Comparison of ENCODE assay signal across 15 cellular contexts in the genomic region with DNA sequence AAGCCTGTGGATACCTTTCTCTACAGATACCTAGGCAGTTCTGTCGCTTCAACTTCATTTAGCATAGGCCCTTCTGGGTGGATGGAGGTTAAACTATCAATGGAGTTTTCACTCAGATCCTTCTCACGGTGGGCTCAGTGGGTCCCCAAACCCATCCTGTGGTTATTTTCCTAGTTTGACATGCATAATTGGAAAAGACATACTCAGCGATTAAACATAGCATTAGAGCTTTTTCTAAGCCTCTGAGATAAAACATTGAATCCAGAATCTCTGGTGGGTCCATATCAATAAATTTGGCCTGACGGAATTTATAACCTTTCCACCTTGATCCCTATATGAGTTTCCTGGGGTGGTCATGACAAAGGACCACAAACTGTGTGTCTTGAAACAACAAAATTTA. TPM values are rescaled to one million over a fixed set of nuclear protein-coding genes. Genes with fewer than 3 reads are reported as not detected.
DNase-seq lines count a peak whose midpoint lies in the region; ATAC-seq and TF ChIP-seq lines count a peak whose summit lies in the region.
"Had no signal": no experiment of that assay in that cellular context is flagged by ENCODE, and none has a peak within 500 bp of the region (broad histone marks: within the 10 kb centered on the region; RNA-seq: fewer than 3 reads in every experiment).

No MANE protein-coding gene starts in this region.

- H3K27ac Mint-ChIP-seq in central memory CD8-positive, alpha-beta T cell (ENCODE audit: low read depth) = peak overlapping the region; percentile 97

- peak overlapping the region; percentile 76; the same call in 1 of the 2 replicates for H3K9ac ChIP-seq in Karpas-422 (ENCODE audit: low read length)

- peak overlapping the region; percentile 90 for H3K4me2 ChIP-seq in Karpas-422 (ENCODE audit: low read depth, low read length, poor library complexity, severe bottlenecking)
- no peak overlapping the region for H3K4me2 ChIP-seq in osteoblast (ENCODE audit: insufficient read depth, low read length)

- no peak for ATAC-seq in activated T-cell treated with anti-CD3 and anti-CD28 coated beads, Interleukin-2, amount 50 U/mL, for 4 hours
- ATAC-seq in central memory CD8-positive, alpha-beta T cell (replicated peaks; ENCODE audit: extremely low read depth, poor library complexity, severe bottlenecking) = no peak
- no peak for ATAC-seq in GM21423 (IDR thresholded peaks at IDR 0.05; ENCODE audit: unreplicated experiment)
- ATAC-seq: activated CD4-positive, CD25-positive, alpha-beta regulatory T cell treated with anti-CD3 and anti-CD28 coated beads, Interleukin-2, amount 50 U/mL, for 24 hours; body of pancreas had no signal

- H3K27me3 ChIP-seq in Karpas-422 (ENCODE audit: low read length) = no peaks in the 10 kb centered on the region
- no peaks in the 10 kb centered on the region for H3K27me3 ChIP-seq in osteoblast (ENCODE audit: insufficient read depth, low read length)
- H3K27me3 ChIP-seq: body of pancreas, transverse colon had no signal

- no peak overlapping the region for H3K27ac ChIP-seq in Karpas-422 (ENCODE audit: low read length)
- H3K27ac ChIP-seq in osteoblast (ENCODE audit: low read depth, low read length) = no peak overlapping the region
- no peak overlapping the region for H3K27ac ChIP-seq in coronary artery

- H3K79me2 ChIP-seq in Karpas-422 (ENCODE audit: low read length) (peaks cover 34% of the 10 kb centered on the region), osteoblast (ENCODE audit: insufficient read depth, low read length) (peaks cover 44% of the 10 kb centered on the region)

- no peak overlapping the region for H2AFZ ChIP-seq in Karpas-422 (ENCODE audit: low read length)
- no peak overlapping the region for H2AFZ ChIP-seq in osteoblast (ENCODE audit: low read length)

- peak overlapping the region; percentile 93 for H3K4me3 Mint-ChIP-seq in activated T-cell treated with anti-CD3 and anti-CD28 coated beads, Interleukin-2, amount 50 U/mL, for 4 hours
- no peak overlapping the region for H3K4me3 Mint-ChIP-seq in central memory CD8-positive, alpha-beta T cell

- H3K36me3 Mint-ChIP-seq in activated T-cell treated with anti-CD3 and anti-CD28 coated beads, Interleukin-2, amount 50 U/mL, for 4 hours (ENCODE audit: insufficient read depth) = peaks cover 3% of the 10 kb centered on the region
- peaks cover 17% of the 10 kb centered on the region for H3K36me3 Mint-ChIP-seq in central memory CD8-positive, alpha-beta T cell (ENCODE audit: insufficient read depth)

- H3K9me3 Mint-ChIP-seq in activated T-cell treated with anti-CD3 and anti-CD28 coated beads, Interleukin-2, amount 50 U/mL, for 4 hours = no peaks in the 10 kb centered on the region
- no peaks in the 10 kb centered on the region for H3K9me3 Mint-ChIP-seq in central memory CD8-positive, alpha-beta T cell

- peaks cover 42% of the 10 kb centered on the region for H3K4me1 ChIP-seq in Karpas-422 (ENCODE audit: low read length)
- peaks cover 42% of the 10 kb centered on the region for H3K4me1 ChIP-seq in osteoblast (ENCODE audit: insufficient read depth, low read length)

- no peaks in the 10 kb centered on the region for H3K9me3 ChIP-seq in Karpas-422 (ENCODE audit: low read length)
- H3K9me3 ChIP-seq in osteoblast (ENCODE audit: low read depth, low read length) = no peaks in the 10 kb centered on the region
- H3K9me3 ChIP-seq: body of pancreas, left ventricle myocardium inferior, transverse colon had no signal

- H3K4me3 ChIP-seq in Karpas-422 (ENCODE audit: low read length) (no peak overlapping the region), osteoblast (ENCODE audit: insufficient read depth, low read length) (no peak overlapping the region), coronary artery (no peak overlapping the region)
- H3K4me3 ChIP-seq: body of pancreas had no signal

- peaks cover 51% of the 10 kb centered on the region for H3K4me1 Mint-ChIP-seq in activated T-cell treated with anti-CD3 and anti-CD28 coated beads, Interleukin-2, amount 50 U/mL, for 4 hours (ENCODE audit: low read depth)
- H3K4me1 Mint-ChIP-seq in central memory CD8-positive, alpha-beta T cell = peaks cover 57% of the 10 kb centered on the region

- TF ChIP-seq CTCF in osteoblast (IDR thresholded peaks at IDR 0.05; ENCODE audit: extremely low read depth, low read depth, low read length) (no peak), coronary artery (IDR thresholded peaks at IDR 0.05) (no peak)

- no peaks in the 10 kb centered on the region for H3K9me2 ChIP-seq in Karpas-422 (replicated peaks; ENCODE audit: insufficient read depth, low read length)

- H4K20me1 ChIP-seq in Karpas-422 (ENCODE audit: insufficient read depth, low read depth, low read length) = peaks cover 25% of the 10 kb centered on the region
- peaks cover 26% of the 10 kb centered on the region for H4K20me1 ChIP-seq in osteoblast (ENCODE audit: insufficient read depth, low read length)

- H3K36me3 ChIP-seq in Karpas-422 (ENCODE audit: insufficient read depth, low read length) = no peaks in the 10 kb centered on the region
- no peaks in the 10 kb centered on the region for H3K36me3 ChIP-seq in osteoblast (ENCODE audit: insufficient read depth, low read length)
- H3K36me3 ChIP-seq: left ventricle myocardium inferior, transverse colon had no signal

- H3K27me3 Mint-ChIP-seq in activated T-cell treated with anti-CD3 and anti-CD28 coated beads, Interleukin-2, amount 50 U/mL, for 4 hours (ENCODE audit: low read depth) = no peaks in the 10 kb centered on the region
- H3K27me3 Mint-ChIP-seq in central memory CD8-positive, alpha-beta T cell = no peaks in the 10 kb centered on the region

- DNase-seq in activated T-cell treated with anti-CD3 and anti-CD28 coated beads, Interleukin-2, amount 50 U/mL, for 4 hours = no peak
- no peak for DNase-seq in activated T-cell treated with anti-CD3 and anti-CD28 coated beads, Interleukin-2, amount 50 U/mL, for 1 hour
- peak; percentile 33 for DNase-seq in Karpas-422
- no peak for DNase-seq in central memory CD8-positive, alpha-beta T cell (ENCODE audit: low spot score in 2 of 2)
- DNase-seq in osteoblast (ENCODE audit: insufficient read length, low spot score, missing footprints) = peak; percentile 53
- no peak for DNase-seq in coronary artery (ENCODE audit: low spot score)
- DNase-seq in effector CD4-positive, alpha-beta T cell = no peak
- DNase-seq: body of pancreas; left ventricle myocardium inferior; NCI-H2081 treated with DMSO at 0.1 percent for 48 hours; stimulated activated CD4-positive, alpha-beta T cell treated with anti-CD3 and anti-CD28 coated beads, Interleukin-1b, Interleukin-23, amount 100 ng/mL, for 48 hours; SW 1271; transverse colon had no signal

RNA-seq across cellular contexts. Expression of a gene that starts 1.8 kb away (rescaled TPM):
- 10 to 100 TPM; 46.4 to 64.8 (median 50.1) TPM for total RNA-seq in activated T-cell treated with anti-CD3 and anti-CD28 coated beads, Interleukin-2, amount 50 U/mL, for 4 hours
- 27.0 and 31.0 TPM in 2 replicates for total RNA-seq in Karpas-422 (2014; rRNA removed; shearing (Covaris generic); ENCODE audit: low replicate concordance)
- 25.6 and 29.7 TPM in 2 replicates for total RNA-seq in osteoblast

Comparison
In these comparisons a context has a peak if more than half of its experiments do, and no peak if none do; other contexts are left out.
1. DNase-seq: peak in Karpas-422 (single experiment) and osteoblast (single experiment); none in activated T-cell treated with anti-CD3 and anti-CD28 coated beads, Interleukin-2, amount 50 U/mL, for 4 hours (single experiment), activated T-cell treated with anti-CD3 and anti-CD28 coated beads, Interleukin-2, amount 50 U/mL, for 1 hour (single experiment), central memory CD8-positive, alpha-beta T cell (0 of 2), coronary artery (single experiment) and effector CD4-positive, alpha-beta T cell (single experiment).